8 cellular contexts compared by ENCODE assay signal in the genomic region with DNA sequence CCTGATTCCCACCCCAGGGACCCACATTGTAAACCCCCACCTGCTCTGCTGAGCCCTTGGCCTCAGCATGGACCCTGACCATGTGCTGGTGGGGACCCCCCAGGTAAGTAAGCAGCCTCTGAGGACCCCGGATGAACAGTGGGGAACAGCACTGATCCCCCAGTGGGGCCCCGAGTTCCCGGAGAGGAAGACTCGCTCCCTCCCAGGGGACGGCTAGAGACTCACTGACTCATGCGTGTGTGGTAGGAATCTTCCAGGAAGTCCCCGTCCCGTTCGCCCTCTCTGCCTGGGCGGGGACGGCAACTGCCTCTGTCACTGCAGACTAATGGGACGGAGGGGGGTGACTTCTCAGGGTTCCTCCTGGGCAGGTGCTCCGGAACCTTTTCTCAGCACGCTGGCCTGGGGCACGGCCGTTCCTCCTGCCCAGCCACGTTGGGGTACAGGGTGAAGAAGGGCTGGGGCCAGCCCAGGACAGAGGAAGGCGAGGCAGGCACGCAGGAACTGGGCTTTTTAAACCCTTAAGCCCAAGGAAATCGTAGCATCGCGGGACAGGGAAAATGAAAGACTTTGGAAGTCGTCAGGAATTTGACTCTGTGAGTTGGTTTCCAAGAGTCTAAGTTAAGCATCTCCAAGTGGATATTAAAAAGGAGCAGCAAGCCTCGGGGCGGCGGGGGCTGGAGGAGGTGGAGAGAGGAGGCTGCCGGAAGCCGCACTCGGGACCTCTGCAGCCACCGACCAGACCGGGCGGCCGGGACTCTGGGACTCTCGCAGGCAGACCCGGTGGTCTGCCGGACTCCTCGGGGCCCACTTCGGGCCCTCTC.
DNase-seq lines count a peak whose midpoint lies in the region; ATAC-seq, FAIRE-seq and TF ChIP-seq lines count a peak whose summit lies in the region.

No MANE protein-coding gene starts in this region.

- H3K9me3 ChIP-seq in kidney (ENCODE audit: control insufficient read depth in 1 of 2, low read length in 2 of 2) = no peaks in the 10 kb centered on the region

- ATAC-seq in GM21717 (IDR thresholded peaks at IDR 0.05; ENCODE audit: unreplicated experiment) (no peak), HG02623 (IDR thresholded peaks at IDR 0.05; ENCODE audit: unreplicated experiment) (no peak)

- no peak for FAIRE-seq in kidney (lab: Jason Lieb, UNC)

- H3K27ac ChIP-seq in kidney (ENCODE audit: low read depth in 2 of 2, low read length in 2 of 2) = peak overlapping the region; percentile 71 to 82

- H3K4me3 ChIP-seq in HFF-Myc (replicated peaks; ENCODE audit: low read depth, low read length) (peak overlapping the region; percentile 93), astrocyte of the spinal cord (ENCODE audit: low read depth, low read length) (peak overlapping the region; percentile 62), kidney (ENCODE audit: low read length in 2 of 2) (peak overlapping the region; percentile 18 to 56)

- H3K36me3 ChIP-seq in kidney (ENCODE audit: control insufficient read depth in 1 of 2, insufficient read depth in 2 of 2, low read length in 2 of 2) = no peaks in the 10 kb centered on the region

- H3K4me1 ChIP-seq in kidney (ENCODE audit: control insufficient read depth in 1 of 2, insufficient read depth in 1 of 2, low read depth in 1 of 2, low read length in 2 of 2) = peaks cover 34 to 47% of the 10 kb centered on the region in 2 donors

- intact Hi-C loops in kidney (cut with DNase I) = no loop called here

- DNase-seq in COLO668 (lab: John Stamatoyannopoulos, UW; ENCODE audit: unreplicated experiment) (peak; percentile 5), HFF-Myc (ENCODE audit: extremely low read depth, low read depth) (no peak), SKM-1 (lab: John Stamatoyannopoulos, UW; ENCODE audit: unreplicated experiment) (peak; percentile 35), astrocyte of the spinal cord (ENCODE audit: low read depth, low spot score) (peak; percentile 82), kidney (peak; percentile 96)
- DNase-seq in stimulated activated CD4-positive, alpha-beta T cell treated with anti-CD3 and anti-CD28 coated beads, Interleukin-1b, Interleukin-23, amount 100 ng/mL, for 48 hours = peak; percentile 71

- TF ChIP-seq CTCF in HFF-Myc (IDR thresholded peaks at IDR 0.05; ENCODE audit: low read depth, low read length, missing control alignments) (no peak), astrocyte of the spinal cord (IDR thresholded peaks at IDR 0.05; ENCODE audit: low read depth, low read length) (no peak), kidney (IDR thresholded peaks at IDR 0.05; ENCODE audit: borderline replicate concordance, extremely low read depth, insufficient read depth) (no peak)

- in situ Hi-C loops in astrocyte of the spinal cord (cut with HindIII; ENCODE audit: low sequenced_read_pairs) = no loop called here

- peak overlapping the region; percentile 25 to 30 for H3K9ac ChIP-seq in kidney (ENCODE audit: low read length in 2 of 2)

Comparison
In these comparisons a context has a peak if more than half of its experiments do, and no peak if none do; other contexts are left out.
1. H3K4me3 ChIP-seq: peak in every context shown above with its lines; median percentile 93 in HFF-Myc; 62 in astrocyte of the spinal cord; 37 in kidney.